Comparison of ENCODE assay signal across 9 cellular contexts in the genomic region with DNA sequence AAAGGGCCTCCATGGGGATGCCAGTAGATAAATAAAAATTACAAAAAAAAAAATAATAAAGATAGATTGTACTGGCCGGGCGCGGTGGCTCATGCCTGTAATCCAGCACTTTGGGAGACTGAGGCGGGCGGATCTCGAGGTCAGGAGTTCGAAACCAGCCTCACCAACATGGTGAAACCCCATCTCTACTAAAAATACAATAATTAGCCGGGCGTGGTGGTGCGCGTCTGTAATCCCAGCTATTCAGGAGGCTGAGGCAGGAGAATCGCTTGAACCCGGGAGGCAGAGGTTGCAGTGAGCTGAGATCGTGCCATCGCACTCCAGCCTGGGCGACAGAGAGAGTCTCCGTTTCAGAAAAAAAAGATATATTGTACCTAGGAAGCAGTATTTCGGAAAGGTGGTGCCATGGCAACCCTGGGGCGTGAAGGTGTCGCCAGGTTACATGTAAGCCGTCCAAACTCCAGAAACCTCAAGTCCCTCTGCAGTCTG. TPM values are rescaled to one million over a fixed set of nuclear protein-coding genes. Genes with fewer than 3 reads are reported as not detected.
DNase-seq lines count a peak whose midpoint lies in the region; ATAC-seq and TF ChIP-seq lines count a peak whose summit lies in the region.
"Not testable (repeated sequence)": the region's sequence is repeated elsewhere in the genome, so short reads cannot be mapped to it uniquely, and the experiment has no call there.
"Had no signal": no experiment of that assay in that cellular context is flagged by ENCODE, and none has a peak within 500 bp of the region (broad histone marks: within the 10 kb centered on the region; RNA-seq: fewer than 3 reads in every experiment).

No MANE protein-coding gene starts in this region.

- peaks cover 0 to 32% (median 13%) of the 10 kb centered on the region in 11 experiments; a peak in 15 of 22 replicates for H4K20me1 ChIP-seq in BLaER1 treated with 17β-estradiol and CSF1 and Interleukin-3, amounts not matched to agents 10 nM and 100 nM

- H3K9me3 ChIP-seq in BLaER1 treated with 17β-estradiol and CSF1 and Interleukin-3, amounts not matched to agents 10 nM and 100 nM (replicated peaks in 1 of 11); left lung; parathyroid adenoma (ENCODE audit: control insufficient read depth, low read length); thoracic aorta: not testable (repeated sequence)

- not testable (repeated sequence) for H3K27me3 Mint-ChIP-seq in IgD-negative memory B cell; T-cell; activated T-helper 17 cell treated with anti-CD3 and anti-CD28 coated beads, Interleukin-2, amount 50 U/mL, for 72 hours; dendritic cell treated with granulocyte-macrophage colony-stimulating factor and Interleukin-4, amounts not matched to agents 40 ng/mL and 50 ng/mL, for 4 days

- peak overlapping the region; percentile 42 to 93 (median 76); a peak in 18 of 20 replicates for H3K4me3 ChIP-seq in BLaER1 treated with 17β-estradiol and CSF1 and Interleukin-3, amounts not matched to agents 10 nM and 100 nM
- H3K4me3 ChIP-seq in left lung, result peak overlapping the region in 1 of 2 donors; percentile 79
- not testable (repeated sequence) for H3K4me3 ChIP-seq in parathyroid adenoma (ENCODE audit: low read depth, low read length)
- H3K4me3 ChIP-seq in thoracic aorta, result peak overlapping the region; percentile 87

- H3K79me2 ChIP-seq in parathyroid adenoma, result not testable (repeated sequence)

- not testable (repeated sequence) for H3K36me3 Mint-ChIP-seq in IgD-negative memory B cell
- peaks cover 15% of the 10 kb centered on the region for H3K36me3 Mint-ChIP-seq in T-cell
- peaks cover 38% of the 10 kb centered on the region for H3K36me3 Mint-ChIP-seq in activated T-helper 17 cell treated with anti-CD3 and anti-CD28 coated beads, Interleukin-2, amount 50 U/mL, for 72 hours (ENCODE audit: low read depth)
- H3K36me3 Mint-ChIP-seq in dendritic cell treated with granulocyte-macrophage colony-stimulating factor and Interleukin-4, amounts not matched to agents 40 ng/mL and 50 ng/mL, for 4 days (ENCODE audit: low read depth), result peaks cover 16% of the 10 kb centered on the region

- not testable (repeated sequence) for H2AFZ ChIP-seq in parathyroid adenoma

- H3K4me1 ChIP-seq in BLaER1 treated with 17β-estradiol and CSF1 and Interleukin-3, amounts not matched to agents 10 nM and 100 nM, result peaks cover 65 to 85% (median 79%) of the 10 kb centered on the region in 10 experiments
- H3K4me1 ChIP-seq in left lung (peaks cover 13 to 75% of the 10 kb centered on the region in 2 donors), thoracic aorta (ENCODE audit: control insufficient read depth in 1 of 2, low read depth in 2 of 2) (peaks cover 12 to 51% of the 10 kb centered on the region in 2 donors)
- not testable (repeated sequence) for H3K4me1 ChIP-seq in parathyroid adenoma

- peaks cover 0 to 10% (median 5%) of the 10 kb centered on the region in 11 experiments; a peak in 7 of 22 replicates for H3K36me3 ChIP-seq in BLaER1 treated with 17β-estradiol and CSF1 and Interleukin-3, amounts not matched to agents 10 nM and 100 nM
- H3K36me3 ChIP-seq in left lung; parathyroid adenoma (ENCODE audit: control insufficient read depth, insufficient read depth, low read length); thoracic aorta: not testable (repeated sequence)

- H3K27ac ChIP-seq in BLaER1 treated with 17β-estradiol and CSF1 and Interleukin-3, amounts not matched to agents 10 nM and 100 nM, result peak overlapping the region; percentile 92 to 100 (median 98)
- H3K27ac ChIP-seq in left lung (peak overlapping the region; percentile 97 to 100), parathyroid adenoma (peak overlapping the region; percentile 83), thoracic aorta (peak overlapping the region; percentile 95 to 96)

- H3K4me1 Mint-ChIP-seq in IgD-negative memory B cell, result peaks cover 47 to 56% (median 48%) of the 10 kb centered on the region in 3 donors
- peaks cover 75 to 82% (median 79%) of the 10 kb centered on the region in 3 donors for H3K4me1 Mint-ChIP-seq in T-cell
- peaks cover 37% of the 10 kb centered on the region for H3K4me1 Mint-ChIP-seq in activated T-helper 17 cell treated with anti-CD3 and anti-CD28 coated beads, Interleukin-2, amount 50 U/mL, for 72 hours
- H3K4me1 Mint-ChIP-seq in dendritic cell treated with granulocyte-macrophage colony-stimulating factor and Interleukin-4, amounts not matched to agents 40 ng/mL and 50 ng/mL, for 4 days (ENCODE audit: low read depth), result peaks cover 47% of the 10 kb centered on the region

- not testable (repeated sequence) for H3K27me3 ChIP-seq in BLaER1 treated with 17β-estradiol and CSF1 and Interleukin-3, amounts not matched to agents 10 nM and 100 nM; left lung; parathyroid adenoma (ENCODE audit: control insufficient read depth, insufficient read depth, low read length); thoracic aorta (replicated peaks; ENCODE audit: insufficient read depth)

- POLR2A ChIA-PET in T-cell (lab: Charles Lee), result interaction anchor here (0.6 to 2.1 kb wide), 7 partner anchors 10 to 556 kb away, joined by 3 to 71 read pairs (median 5); partner anchors contain the start of gene H3-3A (in 1 of the 2)

- not testable (repeated sequence) for ATAC-seq in T-cell (replicated peaks in 1 of 4); activated T-helper 17 cell treated with anti-CD3 and anti-CD28 coated beads, Interleukin-2, amount 50 U/mL, for 72 hours (replicated peaks); left lung; thoracic aorta (ENCODE audit: insufficient number of reproducible peaks, low FRiP score, low read depth)

- not testable (repeated sequence) for TF ChIP-seq CTCF in left lung (IDR thresholded peaks at IDR 0.05); parathyroid adenoma (IDR thresholded peaks at IDR 0.05); thoracic aorta (IDR thresholded peaks at IDR 0.05)

- DNase-seq in T-cell, result peak in 5 of 34 experiments; percentile 18 to 39 (median 24)
- DNase-seq in left lung; thoracic aorta (ENCODE audit: low spot score): not testable (repeated sequence)

- peak overlapping the region; percentile 85 to 98 (median 93) for H3K9ac ChIP-seq in BLaER1 treated with 17β-estradiol and CSF1 and Interleukin-3, amounts not matched to agents 10 nM and 100 nM
- H3K9ac ChIP-seq in parathyroid adenoma, result not testable (repeated sequence)

- intact Hi-C loops in dendritic cell treated with granulocyte-macrophage colony-stimulating factor and Interleukin-4, amounts not matched to agents 40 ng/mL and 50 ng/mL, for 4 days (cut with micrococcal nuclease); left lung (cut with DNase I): not testable (repeated sequence)

- not testable (repeated sequence) for H3K9me3 Mint-ChIP-seq in IgD-negative memory B cell; T-cell; activated T-helper 17 cell treated with anti-CD3 and anti-CD28 coated beads, Interleukin-2, amount 50 U/mL, for 72 hours; dendritic cell treated with granulocyte-macrophage colony-stimulating factor and Interleukin-4, amounts not matched to agents 40 ng/mL and 50 ng/mL, for 4 days

- CTCF ChIA-PET in T-cell (lab: Charles Lee), result interaction anchor here in 1 of 2 donors (1.9 to 3.4 kb wide), 2 partner anchors 61 to 64 kb away, joined by 14 to 38 read pairs; partner anchors contain the start of gene H3-3A

- H3K27ac Mint-ChIP-seq in IgD-negative memory B cell (peak overlapping the region; percentile 98 to 100 (median 99)), T-cell (peak overlapping the region; percentile 100)
- H3K27ac Mint-ChIP-seq in activated T-helper 17 cell treated with anti-CD3 and anti-CD28 coated beads, Interleukin-2, amount 50 U/mL, for 72 hours, result peak overlapping the region; percentile 98
- H3K27ac Mint-ChIP-seq in dendritic cell treated with granulocyte-macrophage colony-stimulating factor and Interleukin-4, amounts not matched to agents 40 ng/mL and 50 ng/mL, for 4 days, result peak overlapping the region; percentile 96

- H3K4me3 Mint-ChIP-seq in IgD-negative memory B cell (peak overlapping the region in 3 of 4 donors; percentile 100), T-cell (peak overlapping the region; percentile 92 to 100 (median 100))
- H3K4me3 Mint-ChIP-seq in activated T-helper 17 cell treated with anti-CD3 and anti-CD28 coated beads, Interleukin-2, amount 50 U/mL, for 72 hours, result peak overlapping the region; percentile 94
- not testable (repeated sequence) for H3K4me3 Mint-ChIP-seq in dendritic cell treated with granulocyte-macrophage colony-stimulating factor and Interleukin-4, amounts not matched to agents 40 ng/mL and 50 ng/mL, for 4 days

- H3K4me2 ChIP-seq in BLaER1 treated with 17β-estradiol and CSF1 and Interleukin-3, amounts not matched to agents 10 nM and 100 nM, result peak overlapping the region; percentile 79 to 95 (median 87)
- not testable (repeated sequence) for H3K4me2 ChIP-seq in parathyroid adenoma (ENCODE audit: low read length)

RNA-seq across cellular contexts. Expression of gene SDE2, which starts 1.4 kb away (rescaled TPM):
- polyA plus RNA-seq in IgD-negative memory B cell, result 9.2 TPM
- 10 to 100 TPM; 19.6 to 36.1 (median 21.8) TPM for total RNA-seq in T-cell
- 10 to 100 TPM; 16.1 to 18.0 TPM for total RNA-seq in activated T-helper 17 cell treated with anti-CD3 and anti-CD28 coated beads, Interleukin-2, amount 50 U/mL, for 72 hours
- total RNA-seq in left lung, result 10 to 100 TPM; 15.8 to 17.1 TPM
- total RNA-seq in thoracic aorta, result 10 to 100 TPM; 19.1 to 33.2 TPM

RNA-seq across cellular contexts. Expression of gene LEFTY2, which starts 59.5 kb away (rescaled TPM):
- 0.20 TPM for polyA plus RNA-seq in IgD-negative memory B cell
- total RNA-seq in T-cell (under 1 TPM in 1 of 5 donors, not detected in 4; 0.16 TPM), left lung (under 1 TPM in 1 of 2 donors, not detected in 1; 0.17 TPM), thoracic aorta (1 to 10 TPM; 6.2 to 9.4 TPM)
- total RNA-seq in activated T-helper 17 cell treated with anti-CD3 and anti-CD28 coated beads, Interleukin-2, amount 50 U/mL, for 72 hours, result not detected
- polyA plus RNA-seq: esophagus had no signal

Comparison
In these comparisons a context has a peak if more than half of its experiments do, and no peak if none do; other contexts are left out.
1. RNA of gene LEFTY2, which starts 59.5 kb away (total RNA-seq): 6.2 to 9.4 TPM in thoracic aorta; 0.17 TPM in left lung, 0.16 TPM in T-cell and not detected in activated T-helper 17 cell treated with anti-CD3 and anti-CD28 coated beads, Interleukin-2, amount 50 U/mL, for 72 hours; every median in the first group is over 4 times any median in the second.
2. Peak in every context shown above with its lines, with median percentiles within 50 percentile points of each other: H3K27ac ChIP-seq and H3K27ac Mint-ChIP-seq.